8 cellular contexts compared by ENCODE assay signal in the genomic region with DNA sequence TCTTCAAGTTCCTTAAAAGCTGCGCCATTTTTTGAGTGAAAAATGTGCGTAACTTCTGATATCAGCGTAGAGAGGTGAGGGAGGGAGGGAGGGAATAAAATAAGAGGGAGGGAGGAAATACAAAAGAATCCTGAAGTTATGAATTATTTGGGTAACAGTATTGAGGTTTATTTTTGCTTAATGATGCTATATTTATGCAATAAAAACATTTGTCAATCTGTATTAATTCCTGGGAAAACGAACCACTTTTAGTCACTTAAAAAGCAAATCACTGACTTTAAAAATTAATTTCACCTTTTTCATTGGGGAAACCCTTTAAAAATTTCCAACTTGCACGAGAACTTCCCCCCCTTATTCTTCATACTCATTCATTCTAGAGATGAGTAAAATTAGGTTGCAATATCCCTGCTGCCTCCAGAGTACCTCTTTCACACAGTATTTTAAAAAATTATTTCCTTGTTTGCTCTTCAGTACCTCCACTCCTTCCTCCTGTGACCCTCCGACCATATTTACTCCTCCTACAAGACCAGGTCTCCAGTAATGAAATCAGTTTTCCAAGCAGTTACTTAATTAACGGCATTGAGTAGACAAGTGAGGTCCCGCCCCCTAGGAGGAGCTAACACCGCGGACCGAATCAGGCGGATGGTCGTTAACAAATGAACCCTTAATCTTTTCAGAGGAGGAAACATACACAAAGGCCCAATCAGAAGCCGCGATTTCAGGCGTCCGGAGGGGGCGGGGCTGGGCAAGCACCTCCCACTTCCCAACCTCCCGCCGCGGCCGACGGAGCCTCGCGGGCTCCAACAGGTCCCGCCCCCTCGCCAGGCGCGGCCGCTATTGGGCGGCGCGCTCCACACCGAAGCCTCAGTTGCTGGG. TPM values are rescaled to one million over a fixed set of nuclear protein-coding genes. Genes with fewer than 3 reads are reported as not detected.
DNase-seq lines count a peak whose midpoint lies in the region; ATAC-seq and TF ChIP-seq lines count a peak whose summit lies in the region.

No MANE protein-coding gene starts in this region.

- no peaks in the 10 kb centered on the region for H3K27me3 ChIP-seq in kidney epithelial cell (ENCODE audit: control insufficient read depth, insufficient read depth, low read length)

- TF ChIP-seq CTCF in chondrocyte (IDR thresholded peaks at IDR 0.05) (peak; percentile 70), kidney epithelial cell (IDR thresholded peaks at IDR 0.05; ENCODE audit: insufficient read depth, low read length, poor library complexity, severe bottlenecking) (no peak)

- H3K4me3 ChIP-seq in kidney epithelial cell (ENCODE audit: low read depth, low read length), result peak overlapping the region; percentile 49

- peak; percentile 98 for DNase-seq in AG08395 (ENCODE audit: low spot score)
- DNase-seq in NCI-H345 (lab: John Stamatoyannopoulos, UW), result peak; percentile 98
- DNase-seq in activated CD4-positive, CD25-positive, alpha-beta regulatory T cell (lab: John Stamatoyannopoulos, UW), result peak; percentile 95 to 97 (median 96)
- DNase-seq in chondrocyte (ENCODE audit: low spot score), result peak; percentile 98
- peak; percentile 82 for DNase-seq in kidney epithelial cell (ENCODE audit: low read depth)
- peak; percentile 97 for DNase-seq in stimulated activated CD4-positive, alpha-beta T cell treated with anti-CD3 and anti-CD28 coated beads, Interleukin-15, amount 100 ng/mL, for 24 hours

- no peaks in the 10 kb centered on the region for H3K9me3 Mint-ChIP-seq in chondrocyte (ENCODE audit: low read depth)

- peak overlapping the region; percentile 79 for H3K27ac Mint-ChIP-seq in chondrocyte (ENCODE audit: unreplicated experiment)

- no peaks in the 10 kb centered on the region for H3K27me3 Mint-ChIP-seq in chondrocyte (ENCODE audit: low read depth)

- peaks cover 31% of the 10 kb centered on the region for H3K4me1 Mint-ChIP-seq in chondrocyte (ENCODE audit: low read depth)

- H3K36me3 ChIP-seq in kidney epithelial cell (ENCODE audit: control insufficient read depth, insufficient read depth, low read length), result no peaks in the 10 kb centered on the region

- peak; percentile 78 for ATAC-seq in GM19023 (IDR thresholded peaks at IDR 0.05; ENCODE audit: unreplicated experiment)
- peak; percentile 82 for ATAC-seq in HG03280 (IDR thresholded peaks at IDR 0.05; ENCODE audit: unreplicated experiment)

- H3K36me3 Mint-ChIP-seq in chondrocyte (ENCODE audit: low read depth), result no peaks in the 10 kb centered on the region

- peak overlapping the region; percentile 77 for H3K4me3 Mint-ChIP-seq in chondrocyte (ENCODE audit: unreplicated experiment)

RNA-seq across cellular contexts. Expression of a gene that starts 0.5 kb away (rescaled TPM):
- total RNA-seq in chondrocyte (24.1 to 31.6 TPM (median 31.1 TPM) in 3 replicates), kidney epithelial cell (20.7 and 22.4 TPM in 2 replicates)

Comparison
In these comparisons a context has a peak if more than half of its experiments do, and no peak if none do; other contexts are left out.
1. Peak in every context shown above with its lines: DNase-seq, ATAC-seq and H3K4me3 ChIP-seq.